ENCODE assay signal across 1 cellular context in genomic region chr11:71937826-71938225, GRCh38.
TF ChIP-seq lines count a peak whose summit lies in the region.

No MANE protein-coding gene starts in this region.

TF ChIP-seq in endothelial cell of umbilical vein, 7 proteins besides CTCF, POLR2A, EP300 and RAD21:
- TF ChIP-seq POLR2AphosphoS5 (IDR thresholded peaks at IDR 0.05; ENCODE audit: insufficient read depth, low read depth, low read length) (no peak), GATA2 (IDR thresholded peaks at IDR 0.05; ENCODE audit: insufficient read depth, insufficient read length, low read depth, low read length) (no peak), FOS (IDR thresholded peaks at IDR 0.05; ENCODE audit: borderline replicate concordance, insufficient read depth, low read length) (no peak), MAX (IDR thresholded peaks at IDR 0.05; ENCODE audit: insufficient read depth, insufficient read length) (no peak), EZH2 (IDR thresholded peaks at IDR 0.05; ENCODE audit: borderline replicate concordance, low read depth, low read length, severe bottlenecking) (no peak), JUN (IDR thresholded peaks at IDR 0.05; ENCODE audit: borderline replicate concordance, insufficient read depth, insufficient read length, low read depth) (no peak), MYC (IDR thresholded peaks at IDR 0.05; ENCODE audit: low read depth, low read length) (no peak)
